Comparison of ENCODE assay signal across 15 cellular contexts in the genomic region with DNA sequence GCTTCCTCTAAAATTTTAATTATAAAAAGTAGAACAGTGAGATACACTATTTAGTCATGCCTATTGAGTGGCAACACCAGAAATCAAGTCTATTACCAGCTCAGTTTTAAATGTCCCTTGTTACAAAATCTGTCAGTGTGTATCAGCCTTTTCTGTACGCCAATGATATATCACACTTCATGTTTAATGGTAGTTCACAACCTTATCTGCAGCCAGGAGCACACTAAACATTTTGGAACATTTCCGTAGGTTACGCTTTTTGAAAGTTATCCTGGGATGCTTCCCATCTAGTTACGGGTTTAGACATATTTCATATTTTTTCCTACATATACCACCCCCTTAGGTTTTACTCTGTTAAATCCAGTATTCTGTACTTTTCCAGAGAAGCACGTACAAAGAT. TPM values are rescaled to one million over a fixed set of nuclear protein-coding genes. Genes with fewer than 3 reads are reported as not detected.
DNase-seq lines count a peak whose midpoint lies in the region; ATAC-seq, FAIRE-seq and TF ChIP-seq lines count a peak whose summit lies in the region.
"Had no signal": no experiment of that assay in that cellular context is flagged by ENCODE, and none has a peak within 500 bp of the region (broad histone marks: within the 10 kb centered on the region; RNA-seq: fewer than 3 reads in every experiment).

No MANE protein-coding gene starts in this region.

- H3K4ac ChIP-seq in mesenchymal stem cell (ENCODE audit: low read depth in 1 of 2, low read length in 2 of 2): no peak overlapping the region

- peak overlapping the region; percentile 81 to 97 (median 87) for H3K4me2 ChIP-seq in BLaER1 treated with 17β-estradiol and CSF1 and Interleukin-3, amounts not matched to agents 10 nM and 100 nM
- no peak overlapping the region for H3K4me2 ChIP-seq in mesenchymal stem cell (ENCODE audit: low read length, poor library complexity, severe bottlenecking)

- peak overlapping the region; percentile 100 for H3K4me3 Mint-ChIP-seq in activated T-helper 17 cell treated with anti-CD3 and anti-CD28 coated beads, Interleukin-2, amount 50 U/mL, for 72 hours

- H3K9me3 Mint-ChIP-seq in activated T-helper 17 cell treated with anti-CD3 and anti-CD28 coated beads, Interleukin-2, amount 50 U/mL, for 72 hours: no peaks in the 10 kb centered on the region

- H2AFZ ChIP-seq in mesenchymal stem cell (ENCODE audit: low read depth, low read length): no peak overlapping the region

- H3K27ac Mint-ChIP-seq in activated T-helper 17 cell treated with anti-CD3 and anti-CD28 coated beads, Interleukin-2, amount 50 U/mL, for 72 hours: peak overlapping the region; percentile 100

- no peak overlapping the region for H2BK12ac ChIP-seq in mesenchymal stem cell (ENCODE audit: low read length in 2 of 2)

- TF ChIP-seq POLR2A in H54 (IDR thresholded peaks at IDR 0.05; ENCODE audit: low read depth, low read length): no peak

- no peak overlapping the region for H4K8ac ChIP-seq in mesenchymal stem cell (ENCODE audit: low read length)

- H3K4me1 Mint-ChIP-seq in activated T-helper 17 cell treated with anti-CD3 and anti-CD28 coated beads, Interleukin-2, amount 50 U/mL, for 72 hours: peaks cover 60% of the 10 kb centered on the region

- H3K9me3 ChIP-seq in BLaER1 treated with 17β-estradiol and CSF1 and Interleukin-3, amounts not matched to agents 10 nM and 100 nM (replicated peaks in 1 of 11): no peaks in the 10 kb centered on the region; a peak in 1 of 22 replicates
- no peaks in the 10 kb centered on the region for H3K9me3 ChIP-seq in mesenchymal stem cell (ENCODE audit: control insufficient read depth, low read length)
- H3K9me3 ChIP-seq: spleen had no signal

- H2BK5ac ChIP-seq in mesenchymal stem cell (ENCODE audit: low read depth, low read length, poor library complexity, severe bottlenecking): no peak overlapping the region

- peaks cover 84 to 96% (median 93%) of the 10 kb centered on the region in 11 experiments for H3K36me3 ChIP-seq in BLaER1 treated with 17β-estradiol and CSF1 and Interleukin-3, amounts not matched to agents 10 nM and 100 nM
- H3K36me3 ChIP-seq in mesenchymal stem cell (ENCODE audit: control insufficient read depth in 1 of 2, insufficient read depth in 2 of 2, low read depth in 1 of 2, low read length in 2 of 2): peaks cover 8 to 84% of the 10 kb centered on the region in 2 experiments

- H3K36me3 Mint-ChIP-seq in activated T-helper 17 cell treated with anti-CD3 and anti-CD28 coated beads, Interleukin-2, amount 50 U/mL, for 72 hours (ENCODE audit: low read depth): peaks cover 100% of the 10 kb centered on the region

- no peak overlapping the region for H2BK120ac ChIP-seq in mesenchymal stem cell (ENCODE audit: low read depth, low read length)

- DNase-seq in H54 (ENCODE audit: insufficient read length, low spot score): no peak
- no peak for DNase-seq in mesenchymal stem cell
- no peak for DNase-seq in left colon
- no peak for DNase-seq in stimulated activated CD4-positive, alpha-beta T cell treated with anti-CD3 and anti-CD28 coated beads, Interleukin-2, amount 100 ng/mL, for 24 hours
- DNase-seq in COR-L47 (lab: John Stamatoyannopoulos, UW): no peak
- DNase-seq: central memory CD4-positive, alpha-beta T cell; foreskin keratinocyte; KG1; NCI-H2227 treated with DMSO at 0.1 percent for 48 hours; spleen had no signal

- H4K20me1 ChIP-seq in BLaER1 treated with 17β-estradiol and CSF1 and Interleukin-3, amounts not matched to agents 10 nM and 100 nM: peaks cover 96 to 100% (median 100%) of the 10 kb centered on the region in 11 experiments

- H3K27me3 ChIP-seq in BLaER1 treated with 17β-estradiol and CSF1 and Interleukin-3, amounts not matched to agents 10 nM and 100 nM: no peaks in the 10 kb centered on the region
- H3K27me3 ChIP-seq in mesenchymal stem cell (ENCODE audit: control insufficient read depth in 1 of 2, insufficient read depth in 1 of 2, low read length in 2 of 2): no peaks in the 10 kb centered on the region
- H3K27me3 ChIP-seq: foreskin keratinocyte, spleen had no signal

- no peak overlapping the region for H3K14ac ChIP-seq in mesenchymal stem cell (ENCODE audit: low read length in 2 of 2)

- H3K4me1 ChIP-seq in BLaER1 treated with 17β-estradiol and CSF1 and Interleukin-3, amounts not matched to agents 10 nM and 100 nM: peaks cover 47 to 64% (median 55%) of the 10 kb centered on the region in 10 experiments
- peaks cover 9% of the 10 kb centered on the region for H3K4me1 ChIP-seq in mesenchymal stem cell (ENCODE audit: control insufficient read depth, insufficient read depth, low read depth, low read length)

- no peak overlapping the region for H4K91ac ChIP-seq in mesenchymal stem cell (ENCODE audit: low read length)

- peak overlapping the region in 4 of 11 experiments; percentile 17 to 98 (median 40); a peak in 4 of 22 replicates for H3K9ac ChIP-seq in BLaER1 treated with 17β-estradiol and CSF1 and Interleukin-3, amounts not matched to agents 10 nM and 100 nM
- peak overlapping the region; percentile 100 for H3K9ac ChIP-seq in mesenchymal stem cell (ENCODE audit: low read length)

- peak; percentile 41 for FAIRE-seq in H54 (lab: Jason Lieb, UNC)

- H3K18ac ChIP-seq in mesenchymal stem cell (ENCODE audit: low read depth in 1 of 2, low read length in 2 of 2): no peak overlapping the region

- intact Hi-C loops in left colon (cut with DNase I, micrococcal nuclease): loop anchor here in 1 of 2 donors (10.0 kb wide), 1 partner anchor 100 kb away; no protein-coding TSS in a partner anchor

- no peak overlapping the region for H3K23ac ChIP-seq in mesenchymal stem cell (ENCODE audit: low read length in 2 of 2)

- 98% methylated on average over 4 of the region's 5 CpGs for WGBS in mesenchymal stem cell

- no peak overlapping the region for H2AK5ac ChIP-seq in mesenchymal stem cell (ENCODE audit: low read length, severe bottlenecking)

- H3K79me1 ChIP-seq in mesenchymal stem cell (replicated peaks; ENCODE audit: low read length, poor library complexity, severe bottlenecking): no peaks in the 10 kb centered on the region

- H3K27ac ChIP-seq in BLaER1 treated with 17β-estradiol and CSF1 and Interleukin-3, amounts not matched to agents 10 nM and 100 nM: no peak overlapping the region
- no peak overlapping the region for H3K27ac ChIP-seq in mesenchymal stem cell (ENCODE audit: low read length, poor library complexity, severe bottlenecking)
- H3K27ac ChIP-seq: foreskin keratinocyte, SK-N-MC had no signal

- peak overlapping the region in 8 of 10 experiments; percentile 14 to 97 (median 88); a peak in 8 of 20 replicates for H3K4me3 ChIP-seq in BLaER1 treated with 17β-estradiol and CSF1 and Interleukin-3, amounts not matched to agents 10 nM and 100 nM
- H3K4me3 ChIP-seq in mesenchymal stem cell (ENCODE audit: insufficient read depth in 1 of 2, low read depth in 1 of 2, low read length in 2 of 2): no peak overlapping the region
- H3K4me3 ChIP-seq: lung had no signal

- no peaks in the 10 kb centered on the region for H3K27me3 Mint-ChIP-seq in activated T-helper 17 cell treated with anti-CD3 and anti-CD28 coated beads, Interleukin-2, amount 50 U/mL, for 72 hours

- H2BK15ac ChIP-seq in mesenchymal stem cell (ENCODE audit: low read depth, poor library complexity, severe bottlenecking): no peak overlapping the region

- ATAC-seq in activated T-helper 17 cell treated with anti-CD3 and anti-CD28 coated beads, Interleukin-2, amount 50 U/mL, for 72 hours (replicated peaks): no peak
- no peak for ATAC-seq in left colon
- no peak for ATAC-seq in activated CD4-positive, CD25-positive, alpha-beta regulatory T cell treated with anti-CD3 and anti-CD28 coated beads, Interleukin-2, amount 50 U/mL, for 24 hours
- ATAC-seq: foreskin keratinocyte had no signal

RNA-seq across cellular contexts. Expression of a gene that starts 5.4 kb away (rescaled TPM):
- 100 to 1,000 TPM; 491 to 882 TPM for total RNA-seq in activated T-helper 17 cell treated with anti-CD3 and anti-CD28 coated beads, Interleukin-2, amount 50 U/mL, for 72 hours
- polyA plus RNA-seq in mesenchymal stem cell (2013, experiment 1 of 2): 309 TPM
- 309 TPM for polyA plus RNA-seq in mesenchymal stem cell (2013, experiment 2 of 2)
- 100 to 1,000 TPM; 295 to 453 TPM for total RNA-seq in left colon

RNA-seq across cellular contexts. Expression of a gene that starts 6.4 kb away (rescaled TPM):
- total RNA-seq in activated T-helper 17 cell treated with anti-CD3 and anti-CD28 coated beads, Interleukin-2, amount 50 U/mL, for 72 hours: 100 to 1,000 TPM; 179 to 242 TPM
- polyA plus RNA-seq in mesenchymal stem cell (2013, experiment 1 of 2): 144 TPM
- 150 TPM for polyA plus RNA-seq in mesenchymal stem cell (2013, experiment 2 of 2)
- 10 to 100 TPM; 73.3 to 81.3 TPM for total RNA-seq in left colon

RNA-seq across cellular contexts. Expression of a gene that starts 43.2 kb away (rescaled TPM):
- total RNA-seq in activated T-helper 17 cell treated with anti-CD3 and anti-CD28 coated beads, Interleukin-2, amount 50 U/mL, for 72 hours: 10 to 100 TPM; 24.1 to 27.6 TPM
- 17.7 TPM for polyA plus RNA-seq in mesenchymal stem cell (2013, experiment 1 of 2)
- polyA plus RNA-seq in mesenchymal stem cell (2013, experiment 2 of 2): 17.2 TPM
- total RNA-seq in left colon: 10 to 100 TPM in 1 of 2 donors, 1 to 10 TPM in 1; 8.8 to 13.4 TPM

Comparison
In these comparisons a context has a peak if more than half of its experiments do, and no peak if none do; other contexts are left out.
1. H3K4me3 ChIP-seq: peak in BLaER1 treated with 17β-estradiol and CSF1 and Interleukin-3, amounts not matched to agents 10 nM and 100 nM (8 of 10); none in mesenchymal stem cell (0 of 2).